ENCODE assay signal across 21 cellular contexts in the genomic region with DNA sequence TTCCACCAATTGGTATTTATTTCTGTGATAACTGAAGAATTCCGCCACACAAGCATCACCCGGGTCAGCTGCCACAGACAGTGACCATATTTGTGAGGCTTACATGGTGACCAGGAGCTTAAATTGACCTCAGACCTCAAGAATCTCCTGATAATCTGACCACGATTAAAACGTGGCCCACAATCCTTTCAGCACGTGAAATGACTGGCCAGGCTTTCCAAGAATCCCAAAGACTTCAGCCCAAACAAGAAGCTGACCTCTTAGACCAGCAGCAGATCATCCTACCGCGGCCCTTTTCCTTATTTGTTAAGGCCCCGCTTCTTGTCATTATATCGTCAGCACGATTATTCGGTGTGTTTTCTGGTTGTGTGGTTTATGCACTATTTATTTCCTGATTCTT. TPM values are rescaled to one million over a fixed set of nuclear protein-coding genes. Genes with fewer than 3 reads are reported as not detected.
DNase-seq lines count a peak whose midpoint lies in the region; ATAC-seq and TF ChIP-seq lines count a peak whose summit lies in the region.
"Had no signal": no experiment of that assay in that cellular context is flagged by ENCODE, and none has a peak within 500 bp of the region (broad histone marks: within the 10 kb centered on the region; RNA-seq: fewer than 3 reads in every experiment).

No MANE protein-coding gene starts in this region.

- H3K27me3 ChIP-seq in left ventricle myocardium inferior (ENCODE audit: low read depth) = no peaks in the 10 kb centered on the region
- no peaks in the 10 kb centered on the region for H3K27me3 ChIP-seq in upper lobe of left lung
- H3K27me3 ChIP-seq in mesendoderm (ENCODE audit: insufficient read depth, low read length, poor library complexity) = no peaks in the 10 kb centered on the region
- H3K27me3 ChIP-seq in GM23248 (replicated peaks; ENCODE audit: insufficient read depth) = no peaks in the 10 kb centered on the region

- peak overlapping the region; percentile 87 for H3K27ac ChIP-seq in left ventricle myocardium inferior (replicated peaks)
- no peak overlapping the region for H3K27ac ChIP-seq in coronary artery
- H3K27ac ChIP-seq in upper lobe of left lung = peak overlapping the region; percentile 75 to 82 (median 76)
- H3K27ac ChIP-seq in mesendoderm (ENCODE audit: low read depth, low read length) = no peak overlapping the region
- H3K27ac ChIP-seq in GM23248 = no peak overlapping the region

- TF ChIP-seq CTCF in left ventricle myocardium inferior (IDR thresholded peaks at IDR 0.05; ENCODE audit: borderline replicate concordance) (no peak), coronary artery (IDR thresholded peaks at IDR 0.05) (no peak), upper lobe of left lung (IDR thresholded peaks at IDR 0.05) (no peak)

- H3K9ac ChIP-seq in mesendoderm (ENCODE audit: low read length) (no peak overlapping the region), GM23248 (no peak overlapping the region)
- H3K9ac ChIP-seq: parathyroid adenoma had no signal

- H3K79me1 ChIP-seq in mesendoderm (ENCODE audit: low read length) = no peaks in the 10 kb centered on the region

- H3K4me1 ChIP-seq in left ventricle myocardium inferior (peaks cover 58% of the 10 kb centered on the region), upper lobe of left lung (peaks cover 35 to 51% (median 44%) of the 10 kb centered on the region in 4 donors), mesendoderm (ENCODE audit: control insufficient read depth, low read depth, low read length) (no peaks in the 10 kb centered on the region), GM23248 (ENCODE audit: insufficient read depth) (no peaks in the 10 kb centered on the region)
- H3K4me1 ChIP-seq: parathyroid adenoma had no signal

- in situ Hi-C loops in GM23248 (cut with MboI) = no loop called here

- ATAC-seq in left ventricle myocardium superior (no peak), upper lobe of left lung (ENCODE audit: low FRiP score in 2 of 2) (no peak), GM19324 (IDR thresholded peaks at IDR 0.05; ENCODE audit: low FRiP score, unreplicated experiment) (no peak)
- ATAC-seq: activated naive CD4-positive, alpha-beta T cell treated with anti-CD3 and anti-CD28 coated beads, Interleukin-2, amount 50 U/mL, for 72 hours; activated T-helper 17 cell treated with anti-CD3 and anti-CD28 coated beads, Interleukin-2, amount 50 U/mL, for 72 hours; HCT116 had no signal

- intact Hi-C loops in left ventricle myocardium inferior (cut with micrococcal nuclease) = no loop called here
- intact Hi-C loops in left ventricle myocardium superior (cut with micrococcal nuclease) = no loop called here

- H2AFZ ChIP-seq in GM23248 = no peak overlapping the region
- H2AFZ ChIP-seq: parathyroid adenoma had no signal

- no peak overlapping the region for H3K18ac ChIP-seq in mesendoderm (ENCODE audit: low read length)

- TF ChIP-seq POLR2A in upper lobe of left lung (IDR thresholded peaks at IDR 0.05) = no peak

- H4K8ac ChIP-seq in mesendoderm (ENCODE audit: low read depth, low read length) = no peak overlapping the region

- H2BK5ac ChIP-seq in mesendoderm (ENCODE audit: low read length) = no peak overlapping the region

- H2BK120ac ChIP-seq in mesendoderm (ENCODE audit: low read depth, low read length) = no peak overlapping the region

- H3K9me3 ChIP-seq in left ventricle myocardium inferior (replicated peaks) (no peaks in the 10 kb centered on the region), upper lobe of left lung (no peaks in the 10 kb centered on the region), GM23248 (ENCODE audit: low read depth) (no peaks in the 10 kb centered on the region)

- no peak overlapping the region for H2BK15ac ChIP-seq in mesendoderm (replicated peaks; ENCODE audit: low read depth)

- no peaks in the 10 kb centered on the region for H3K9me2 ChIP-seq in GM23248 (ENCODE audit: insufficient read depth)

- 59 to 73% methylated on average over 11 of the region's 11 CpGs for WGBS in upper lobe of left lung, 2 donors
- WGBS in mesendoderm (ENCODE audit: extremely low coverage, insufficient coverage, low lambda C conversion rate) = no CpG with 5 or more reads among the region's 11 CpGs
- 93 to 96% methylated on average over 11 of the region's 11 CpGs for WGBS in GM23248 (ENCODE audit: low coverage in 1 of 2, low lambda C conversion rate in 2 of 2, missing lambda C conversion rate in 2 of 2), 2 experiments

- no peak overlapping the region for H3K4me3 ChIP-seq in left ventricle myocardium inferior
- H3K4me3 ChIP-seq in coronary artery = no peak overlapping the region
- no peak overlapping the region for H3K4me3 ChIP-seq in upper lobe of left lung
- no peak overlapping the region for H3K4me3 ChIP-seq in mesendoderm (ENCODE audit: low read length)
- no peak overlapping the region for H3K4me3 ChIP-seq in GM23248

- no peaks in the 10 kb centered on the region for H4K20me1 ChIP-seq in GM23248 (ENCODE audit: insufficient read depth)

- no peaks in the 10 kb centered on the region for H3K79me2 ChIP-seq in mesendoderm (ENCODE audit: control insufficient read depth, insufficient read depth, low read length)
- no peaks in the 10 kb centered on the region for H3K79me2 ChIP-seq in GM23248 (ENCODE audit: insufficient read depth)
- H3K79me2 ChIP-seq: parathyroid adenoma had no signal

- no peak overlapping the region for H3K23ac ChIP-seq in mesendoderm (ENCODE audit: low read length)

- H3K4me2 ChIP-seq in mesendoderm (ENCODE audit: low read length) = no peak overlapping the region
- no peak overlapping the region for H3K4me2 ChIP-seq in GM23248 (ENCODE audit: unreplicated experiment)

- H2AK5ac ChIP-seq in mesendoderm (ENCODE audit: low read length) = no peak overlapping the region

- DNase-seq in left ventricle myocardium inferior (no peak), left ventricle myocardium superior (no peak), coronary artery (ENCODE audit: low spot score) (peak; percentile 53), mesenteric fat pad (ENCODE audit: low spot score) (peak; percentile 9), upper lobe of left lung (no peak), mesendoderm (no peak), GM23248 (no peak)
- DNase-seq: activated CD4-positive, alpha-beta T cell treated with anti-CD3 and anti-CD28 coated beads, Interleukin-2, amount 50 U/mL, for 48 hours; activated CD4-positive, CD25-positive, alpha-beta regulatory T cell; activated CD8-positive, alpha-beta memory T cell treated with anti-CD3 and anti-CD28 coated beads, Interleukin-2, amount 50 U/mL, for 4 hours; caudate nucleus; COR-L47; EL; NCI-H2029 treated with DMSO at 0.1 percent for 48 hours; NCI-H774 had no signal

- H3K36me3 ChIP-seq in left ventricle myocardium inferior = no peaks in the 10 kb centered on the region
- H3K36me3 ChIP-seq in upper lobe of left lung = no peaks in the 10 kb centered on the region
- H3K36me3 ChIP-seq in mesendoderm (ENCODE audit: control insufficient read depth, insufficient read depth, low read length) = no peaks in the 10 kb centered on the region
- no peaks in the 10 kb centered on the region for H3K36me3 ChIP-seq in GM23248 (ENCODE audit: low read depth)

- H3K56ac ChIP-seq in mesendoderm (ENCODE audit: low read length) = no peak overlapping the region

- TF ChIP-seq EP300 in upper lobe of left lung (IDR thresholded peaks at IDR 0.05) = no peak

- H4K5ac ChIP-seq in mesendoderm (ENCODE audit: low read length) = no peak overlapping the region

- H3F3A ChIP-seq in GM23248 (ENCODE audit: insufficient read depth) = no peaks in the 10 kb centered on the region

- no peak overlapping the region for H3K4ac ChIP-seq in mesendoderm (ENCODE audit: low read depth, low read length)

RNA-seq across cellular contexts. Expression of gene CD93, which starts 45.6 kb away (rescaled TPM):
- 35.7 TPM for total RNA-seq in left ventricle myocardium inferior
- 41.0 TPM for total RNA-seq in left ventricle myocardium superior
- total RNA-seq in mesenteric fat pad = 105 TPM
- total RNA-seq in upper lobe of left lung = 100 to 1,000 TPM in 1 of 6 donors, 10 to 100 TPM in 5; 25.1 to 160 (median 68.8) TPM
- under 0.01 TPM for polyA plus RNA-seq in mesendoderm (2013, experiment 1 of 2)
- 0.01 TPM for polyA plus RNA-seq in mesendoderm (2013, experiment 2 of 2)
- not detected in 2 replicates for total RNA-seq in GM23248 (2014; rRNA removed; shearing (Covaris generic))
- 0.03 TPM in 1 of 2 replicates, not detected in the other for polyA plus RNA-seq in GM23248 (2016; fragmentation: Nextera tagmentation; extraction: Ambion mirVana)
- total RNA-seq: MCF 10A had no signal

Comparison
In these comparisons a context has a peak if more than half of its experiments do, and no peak if none do; other contexts are left out.
1. DNase-seq: peak in coronary artery (single experiment) and mesenteric fat pad (single experiment); none in left ventricle myocardium inferior (single experiment), left ventricle myocardium superior (single experiment), upper lobe of left lung (0 of 2), mesendoderm (single experiment) and GM23248 (single experiment).
2. H3K27ac ChIP-seq: peak in left ventricle myocardium inferior (single experiment) and upper lobe of left lung (4 of 4); none in coronary artery (0 of 2), mesendoderm (single experiment) and GM23248 (single experiment).
3. RNA of gene CD93, which starts 45.6 kb away (total RNA-seq): 105 TPM in mesenteric fat pad (single experiment), 25.1 to 160 TPM in upper lobe of left lung, 41.0 TPM in left ventricle myocardium superior (single experiment) and 35.7 TPM in left ventricle myocardium inferior (single experiment); not detected in GM23248; every median in the first group is over 10 times any median in the second.